In the genomic region with DNA sequence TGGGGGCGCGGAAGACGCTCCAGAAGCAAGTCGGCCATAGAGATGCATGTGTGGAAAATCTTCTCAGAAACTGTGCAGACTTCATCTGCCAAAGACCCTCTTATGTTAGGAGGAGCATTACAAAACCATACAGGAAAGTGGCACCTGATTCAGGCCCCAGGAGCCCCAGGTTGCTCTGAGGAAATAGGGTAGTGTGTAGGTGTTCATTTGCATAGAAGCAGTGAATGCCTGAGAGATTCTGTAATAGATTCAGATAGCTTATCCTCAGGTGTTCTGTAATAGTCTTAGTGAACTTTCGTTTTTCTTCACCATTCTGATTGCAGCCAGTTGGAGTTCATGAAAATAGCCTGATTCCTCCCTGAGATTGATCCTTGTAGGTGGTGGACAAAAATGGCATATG, we compare ENCODE assay signal across 12 cellular contexts.
DNase-seq lines count a peak whose midpoint lies in the region; ATAC-seq lines count a peak whose summit lies in the region.
"Had no signal": no experiment of that assay in that cellular context is flagged by ENCODE, and none has a peak within 500 bp of the region (broad histone marks: within the 10 kb centered on the region; RNA-seq: fewer than 3 reads in every experiment).

No MANE protein-coding gene starts in this region.

- H3K27me3 Mint-ChIP-seq in activated CD4-positive, alpha-beta T cell treated with anti-CD3 and anti-CD28 coated beads, Interleukin-2, amount 10 ng/mL, durations not matched to agents 7 days and 5 days, result no peaks in the 10 kb centered on the region
- H3K27me3 Mint-ChIP-seq in stimulated activated naive B cell treated with anti-CD40 and anti-IgM and Interleukin-4, amounts not matched to agents 10 μg/mL and 1 μg/mL and 100 μg/mL, for 72 hours, result no peaks in the 10 kb centered on the region

- peaks cover 8% of the 10 kb centered on the region for H3K36me3 Mint-ChIP-seq in activated CD4-positive, alpha-beta T cell treated with anti-CD3 and anti-CD28 coated beads, Interleukin-2, amount 10 ng/mL, durations not matched to agents 7 days and 5 days (ENCODE audit: low read depth)
- H3K36me3 Mint-ChIP-seq in stimulated activated naive B cell treated with anti-CD40 and anti-IgM and Interleukin-4, amounts not matched to agents 10 μg/mL and 1 μg/mL and 100 μg/mL, for 72 hours, result peaks cover 8 to 18% of the 10 kb centered on the region in 2 donors

- POLR2A ChIA-PET in activated CD4-positive, alpha-beta T cell treated with anti-CD3 and anti-CD28 coated beads, Interleukin-2, amount 10 ng/mL, durations not matched to agents 7 days and 5 days (lab: Charles Lee), result no interaction called here

- DNase-seq in activated CD4-positive, alpha-beta T cell treated with anti-CD3 and anti-CD28 coated beads, Interleukin-2, amount 10 ng/mL, durations not matched to agents 7 days and 5 days, result no peak
- no peak for DNase-seq in activated CD4-positive, alpha-beta T cell treated with anti-CD3 and anti-CD28 coated beads, Interleukin-2, amount 50 U/mL, for 48 hours
- DNase-seq in stimulated activated naive B cell treated with anti-CD40 and anti-IgM and Interleukin-4, amounts not matched to agents 10 μg/mL and 1 μg/mL and 100 μg/mL, for 72 hours, result no peak
- DNase-seq in left cardiac atrium (no peak), DMS53 (lab: John Stamatoyannopoulos, UW) (no peak), mucosa of gallbladder (ENCODE audit: low spot score) (no peak)
- DNase-seq: effector memory CD4-positive, alpha-beta T cell; hypothalamus; NCI-H774; stimulated activated CD8-positive, alpha-beta memory T cell treated with anti-CD3 and anti-CD28 coated beads, Interleukin-4, amount 100 ng/mL, for 48 hours had no signal

- H3K4me3 Mint-ChIP-seq in activated CD4-positive, alpha-beta T cell treated with anti-CD3 and anti-CD28 coated beads, Interleukin-2, amount 10 ng/mL, durations not matched to agents 7 days and 5 days, result no peak overlapping the region
- peak overlapping the region in 1 of 2 donors; percentile 54 for H3K4me3 Mint-ChIP-seq in stimulated activated naive B cell treated with anti-CD40 and anti-IgM and Interleukin-4, amounts not matched to agents 10 μg/mL and 1 μg/mL and 100 μg/mL, for 72 hours

- ATAC-seq in HG02642 (IDR thresholded peaks at IDR 0.05; ENCODE audit: poor library complexity, unreplicated experiment) (peak; percentile 72), HG03460 (IDR thresholded peaks at IDR 0.05; ENCODE audit: unreplicated experiment) (peak; percentile 70), left cardiac atrium (no peak)
- ATAC-seq in stimulated activated naive B cell treated with anti-CD40 and anti-IgM and Interleukin-4, amounts not matched to agents 10 μg/mL and 1 μg/mL and 100 μg/mL, for 72 hours (replicated peaks), result peak; percentile 74 to 77

- intact Hi-C loops in left cardiac atrium (cut with DNase I), result no loop called here

- peaks cover 25% of the 10 kb centered on the region for H3K4me1 Mint-ChIP-seq in activated CD4-positive, alpha-beta T cell treated with anti-CD3 and anti-CD28 coated beads, Interleukin-2, amount 10 ng/mL, durations not matched to agents 7 days and 5 days
- peaks cover 51 to 77% of the 10 kb centered on the region in 2 donors for H3K4me1 Mint-ChIP-seq in stimulated activated naive B cell treated with anti-CD40 and anti-IgM and Interleukin-4, amounts not matched to agents 10 μg/mL and 1 μg/mL and 100 μg/mL, for 72 hours

- peak overlapping the region; percentile 36 for H3K27ac Mint-ChIP-seq in activated CD4-positive, alpha-beta T cell treated with anti-CD3 and anti-CD28 coated beads, Interleukin-2, amount 10 ng/mL, durations not matched to agents 7 days and 5 days
- H3K27ac Mint-ChIP-seq in stimulated activated naive B cell treated with anti-CD40 and anti-IgM and Interleukin-4, amounts not matched to agents 10 μg/mL and 1 μg/mL and 100 μg/mL, for 72 hours, result peak overlapping the region; percentile 59

- no peaks in the 10 kb centered on the region for H3K9me3 Mint-ChIP-seq in activated CD4-positive, alpha-beta T cell treated with anti-CD3 and anti-CD28 coated beads, Interleukin-2, amount 10 ng/mL, durations not matched to agents 7 days and 5 days
- peaks cover 0 to 2% of the 10 kb centered on the region in 2 donors for H3K9me3 Mint-ChIP-seq in stimulated activated naive B cell treated with anti-CD40 and anti-IgM and Interleukin-4, amounts not matched to agents 10 μg/mL and 1 μg/mL and 100 μg/mL, for 72 hours

- CTCF ChIA-PET in activated CD4-positive, alpha-beta T cell treated with anti-CD3 and anti-CD28 coated beads, Interleukin-2, amount 10 ng/mL, durations not matched to agents 7 days and 5 days (lab: Charles Lee), result interaction anchor here (0.5 kb wide), 1 partner anchor 159 kb away, joined by 3 read pairs; no protein-coding TSS in a partner anchor

Comparison
In these comparisons a context has a peak if more than half of its experiments do, and no peak if none do; other contexts are left out.
1. ATAC-seq: peak in HG02642 (single experiment), HG03460 (single experiment) and stimulated activated naive B cell treated with anti-CD40 and anti-IgM and Interleukin-4, amounts not matched to agents 10 μg/mL and 1 μg/mL and 100 μg/mL, for 72 hours (2 of 2); none in left cardiac atrium (0 of 2).